In genomic region chr12:124392991-124393790, GRCh38 we compare ENCODE assay signal across 8 cellular contexts.
A peak's percentile ranks its signal among the peaks of the same experiment; 100 is the strongest.
DNase-seq lines count a peak whose midpoint lies in the region; ATAC-seq and TF ChIP-seq lines count a peak whose summit lies in the region.

No MANE protein-coding gene starts in this region.

- H3K4me3 Mint-ChIP-seq in activated CD8-positive, alpha-beta T cell treated with anti-CD3 and anti-CD28 coated beads, Interleukin-2, amount 10 ng/mL, durations not matched to agents 7 days and 5 days, result no peak overlapping the region
- no peak overlapping the region for H3K4me3 Mint-ChIP-seq in activated CD8-positive, alpha-beta T cell treated with anti-CD3 and anti-CD28 coated beads for 36 hours
- no peak overlapping the region for H3K4me3 Mint-ChIP-seq in central memory CD8-positive, alpha-beta T cell
- no peak overlapping the region for H3K4me3 Mint-ChIP-seq in Caco-2 (ENCODE audit: unreplicated experiment)

- no peaks in the 10 kb centered on the region for H3K27me3 Mint-ChIP-seq in activated CD8-positive, alpha-beta T cell treated with anti-CD3 and anti-CD28 coated beads, Interleukin-2, amount 10 ng/mL, durations not matched to agents 7 days and 5 days (ENCODE audit: low read depth)
- no peaks in the 10 kb centered on the region for H3K27me3 Mint-ChIP-seq in activated CD8-positive, alpha-beta T cell treated with anti-CD3 and anti-CD28 coated beads for 36 hours
- H3K27me3 Mint-ChIP-seq in central memory CD8-positive, alpha-beta T cell, result no peaks in the 10 kb centered on the region
- H3K27me3 Mint-ChIP-seq in Caco-2 (ENCODE audit: insufficient read depth, unreplicated experiment), result no peaks in the 10 kb centered on the region

- no peak for DNase-seq in activated CD8-positive, alpha-beta T cell treated with anti-CD3 and anti-CD28 coated beads, Interleukin-2, amount 10 ng/mL, durations not matched to agents 7 days and 5 days
- DNase-seq in activated CD8-positive, alpha-beta T cell treated with anti-CD3 and anti-CD28 coated beads for 36 hours, result no peak
- no peak for DNase-seq in central memory CD8-positive, alpha-beta T cell (ENCODE audit: low spot score in 2 of 2)
- peak; percentile 62 for DNase-seq in superior temporal gyrus (ENCODE audit: extremely low spot score)
- no peak for DNase-seq in Caco-2
- DNase-seq in NCI-H82 (lab: John Stamatoyannopoulos, UW), result no peak

- H3K4me3 ChIP-seq in Caco-2 (ENCODE audit: low read depth, low read length), result no peak overlapping the region

- no peak for TF ChIP-seq CTCF in activated CD8-positive, alpha-beta T cell treated with anti-CD3 and anti-CD28 coated beads for 36 hours (IDR thresholded peaks at IDR 0.05)
- no peak for TF ChIP-seq CTCF in Caco-2 (IDR thresholded peaks at IDR 0.05; ENCODE audit: insufficient read depth in 1 of 2, low read depth in 1 of 2, low read length in 1 of 2, severe bottlenecking in 1 of 2, unreplicated experiment in 1 of 2)

- no peaks in the 10 kb centered on the region for H3K9me3 ChIP-seq in Caco-2

- no TSS peak for BruUV-seq in Caco-2 (replicated peaks; lab: Mats Ljungman, UMichigan)

- POLR2A ChIA-PET in activated CD8-positive, alpha-beta T cell treated with anti-CD3 and anti-CD28 coated beads, Interleukin-2, amount 10 ng/mL, durations not matched to agents 7 days and 5 days (lab: Charles Lee), result no interaction called here
- POLR2A ChIA-PET in activated CD8-positive, alpha-beta T cell treated with anti-CD3 and anti-CD28 coated beads for 36 hours (lab: Charles Lee), result no interaction called here
- POLR2A ChIA-PET in Caco-2 (lab: Charles Lee), result no interaction called here

- H3K27me3 ChIP-seq in layer of hippocampus (ENCODE audit: control insufficient read depth, insufficient read depth, low read length), result no peaks in the 10 kb centered on the region
- H3K27me3 ChIP-seq in Caco-2 (replicated peaks; ENCODE audit: control insufficient read depth, insufficient read depth, low read length), result no peaks in the 10 kb centered on the region

- H3K4me1 ChIP-seq in Caco-2, result peaks cover 10% of the 10 kb centered on the region

- ATAC-seq in activated CD8-positive, alpha-beta T cell treated with anti-CD3 and anti-CD28 coated beads, Interleukin-2, amount 10 ng/mL, durations not matched to agents 7 days and 5 days, result no peak
- ATAC-seq in activated CD8-positive, alpha-beta T cell treated with anti-CD3 and anti-CD28 coated beads for 36 hours, result no peak
- ATAC-seq in central memory CD8-positive, alpha-beta T cell (replicated peaks; ENCODE audit: extremely low read depth, poor library complexity, severe bottlenecking), result no peak
- ATAC-seq in HG03469 (IDR thresholded peaks at IDR 0.05; ENCODE audit: unreplicated experiment), result no peak

- peaks cover 40% of the 10 kb centered on the region for H3K4me1 Mint-ChIP-seq in activated CD8-positive, alpha-beta T cell treated with anti-CD3 and anti-CD28 coated beads, Interleukin-2, amount 10 ng/mL, durations not matched to agents 7 days and 5 days (ENCODE audit: low read depth)
- peaks cover 42% of the 10 kb centered on the region for H3K4me1 Mint-ChIP-seq in activated CD8-positive, alpha-beta T cell treated with anti-CD3 and anti-CD28 coated beads for 36 hours (ENCODE audit: low read depth)
- H3K4me1 Mint-ChIP-seq in central memory CD8-positive, alpha-beta T cell, result peaks cover 43% of the 10 kb centered on the region
- peaks cover 7% of the 10 kb centered on the region for H3K4me1 Mint-ChIP-seq in Caco-2 (ENCODE audit: low read depth, unreplicated experiment)

- no peaks in the 10 kb centered on the region for H3K9me3 Mint-ChIP-seq in activated CD8-positive, alpha-beta T cell treated with anti-CD3 and anti-CD28 coated beads, Interleukin-2, amount 10 ng/mL, durations not matched to agents 7 days and 5 days (ENCODE audit: insufficient read depth)
- no peaks in the 10 kb centered on the region for H3K9me3 Mint-ChIP-seq in activated CD8-positive, alpha-beta T cell treated with anti-CD3 and anti-CD28 coated beads for 36 hours
- no peaks in the 10 kb centered on the region for H3K9me3 Mint-ChIP-seq in central memory CD8-positive, alpha-beta T cell
- H3K9me3 Mint-ChIP-seq in Caco-2 (ENCODE audit: unreplicated experiment), result no peaks in the 10 kb centered on the region

- CTCF ChIA-PET in activated CD8-positive, alpha-beta T cell treated with anti-CD3 and anti-CD28 coated beads, Interleukin-2, amount 10 ng/mL, durations not matched to agents 7 days and 5 days (lab: Charles Lee), result no interaction called here
- CTCF ChIA-PET in activated CD8-positive, alpha-beta T cell treated with anti-CD3 and anti-CD28 coated beads for 36 hours (lab: Charles Lee), result interaction anchor here (1.1 kb wide), 1 partner anchor 370 kb away, joined by 3 read pairs; no protein-coding TSS in a partner anchor
- CTCF ChIA-PET in Caco-2 (lab: Charles Lee), result no interaction called here

- H3K27ac ChIP-seq in layer of hippocampus (ENCODE audit: low read depth, low read length), result peak overlapping the region; percentile 97

- H3K36me3 Mint-ChIP-seq in activated CD8-positive, alpha-beta T cell treated with anti-CD3 and anti-CD28 coated beads, Interleukin-2, amount 10 ng/mL, durations not matched to agents 7 days and 5 days (ENCODE audit: low read depth), result peaks cover 11% of the 10 kb centered on the region
- peaks cover 4% of the 10 kb centered on the region for H3K36me3 Mint-ChIP-seq in activated CD8-positive, alpha-beta T cell treated with anti-CD3 and anti-CD28 coated beads for 36 hours (ENCODE audit: low read depth)
- H3K36me3 Mint-ChIP-seq in central memory CD8-positive, alpha-beta T cell (ENCODE audit: insufficient read depth), result peaks cover 25% of the 10 kb centered on the region
- peaks cover 65% of the 10 kb centered on the region for H3K36me3 Mint-ChIP-seq in Caco-2 (ENCODE audit: insufficient read depth, unreplicated experiment)

- no peaks in the 10 kb centered on the region; the same call in 1 of the 2 replicates for H3K36me3 ChIP-seq in Caco-2 (ENCODE audit: control insufficient read depth, insufficient read depth, low read length)

- H3K27ac Mint-ChIP-seq in activated CD8-positive, alpha-beta T cell treated with anti-CD3 and anti-CD28 coated beads, Interleukin-2, amount 10 ng/mL, durations not matched to agents 7 days and 5 days, result peak overlapping the region; percentile 11
- H3K27ac Mint-ChIP-seq in activated CD8-positive, alpha-beta T cell treated with anti-CD3 and anti-CD28 coated beads for 36 hours, result no peak overlapping the region
- peak overlapping the region; percentile 51 for H3K27ac Mint-ChIP-seq in central memory CD8-positive, alpha-beta T cell (ENCODE audit: low read depth)
- no peak overlapping the region for H3K27ac Mint-ChIP-seq in Caco-2 (ENCODE audit: unreplicated experiment)

- intact Hi-C loops in activated CD8-positive, alpha-beta T cell treated with anti-CD3 and anti-CD28 coated beads for 36 hours (cut with micrococcal nuclease), result no loop called here
- intact Hi-C loops in Caco-2 (cut with micrococcal nuclease; ENCODE audit: unreplicated experiment), result no loop called here

Comparison
In these comparisons a context has a peak if more than half of its experiments do, and no peak if none do; other contexts are left out.
1. H3K27ac Mint-ChIP-seq: peak in activated CD8-positive, alpha-beta T cell treated with anti-CD3 and anti-CD28 coated beads, Interleukin-2, amount 10 ng/mL, durations not matched to agents 7 days and 5 days (single experiment) and central memory CD8-positive, alpha-beta T cell (single experiment); none in activated CD8-positive, alpha-beta T cell treated with anti-CD3 and anti-CD28 coated beads for 36 hours (single experiment) and Caco-2 (single experiment).